Comparison of ENCODE assay signal across 1 cellular context in genomic region chr17:82793974-82794620, GRCh38.
TF ChIP-seq lines count a peak whose summit lies in the region.

No MANE protein-coding gene starts in this region.

TF ChIP-seq in H1, 55 proteins besides CTCF, POLR2A, EP300 and RAD21:
- TF ChIP-seq CEBPB (IDR thresholded peaks at IDR 0.05; ENCODE audit: low read depth, low read length): no peak
- TF ChIP-seq CBX5 (IDR thresholded peaks at IDR 0.05; ENCODE audit: low read depth, low read length): no peak
- TF ChIP-seq BCL11A (IDR thresholded peaks at IDR 0.05; ENCODE audit: low read depth in 2 of 2, low read length in 2 of 2): no peak
- no peak for TF ChIP-seq SUZ12 (IDR thresholded peaks at IDR 0.05; ENCODE audit: low read length)
- no peak for TF ChIP-seq ATF3 (IDR thresholded peaks at IDR 0.05; ENCODE audit: insufficient read depth, low read depth, low read length)
- no peak for TF ChIP-seq SIN3A (conservative IDR thresholded peaks at IDR 0.05 in 1 of 2, IDR thresholded peaks at IDR 0.05 in 1 of 2; ENCODE audit: low read depth in 1 of 2, low read length in 2 of 2)
- no peak for TF ChIP-seq HDAC6 (IDR thresholded peaks at IDR 0.05; ENCODE audit: low read depth, low read length)
- no peak for TF ChIP-seq CTBP2 (IDR thresholded peaks at IDR 0.05; ENCODE audit: borderline replicate concordance, insufficient read depth, insufficient read length, low read length)
- no peak for TF ChIP-seq ASH2L (IDR thresholded peaks at IDR 0.05; ENCODE audit: low read length)
- no peak for TF ChIP-seq CBX8 (IDR thresholded peaks at IDR 0.05; ENCODE audit: borderline replicate concordance, low read depth, low read length)
- TF ChIP-seq SIX5 (IDR thresholded peaks at IDR 0.05; ENCODE audit: low read depth, low read length): no peak
- no peak for TF ChIP-seq SP4 (IDR thresholded peaks at IDR 0.05; ENCODE audit: low read length)
- TF ChIP-seq HDAC2 (IDR thresholded peaks at IDR 0.05; ENCODE audit: borderline replicate concordance in 1 of 2, low read depth in 2 of 2, low read length in 2 of 2): no peak
- TF ChIP-seq SRF (IDR thresholded peaks at IDR 0.05; ENCODE audit: low read depth, low read length): no peak
- TF ChIP-seq TBP (IDR thresholded peaks at IDR 0.05; ENCODE audit: low read depth, low read length): no peak
- no peak for TF ChIP-seq SIRT6 (IDR thresholded peaks at IDR 0.05; ENCODE audit: low read length)
- TF ChIP-seq BACH1 (IDR thresholded peaks at IDR 0.05; ENCODE audit: low read length): no peak
